In the genomic region with DNA sequence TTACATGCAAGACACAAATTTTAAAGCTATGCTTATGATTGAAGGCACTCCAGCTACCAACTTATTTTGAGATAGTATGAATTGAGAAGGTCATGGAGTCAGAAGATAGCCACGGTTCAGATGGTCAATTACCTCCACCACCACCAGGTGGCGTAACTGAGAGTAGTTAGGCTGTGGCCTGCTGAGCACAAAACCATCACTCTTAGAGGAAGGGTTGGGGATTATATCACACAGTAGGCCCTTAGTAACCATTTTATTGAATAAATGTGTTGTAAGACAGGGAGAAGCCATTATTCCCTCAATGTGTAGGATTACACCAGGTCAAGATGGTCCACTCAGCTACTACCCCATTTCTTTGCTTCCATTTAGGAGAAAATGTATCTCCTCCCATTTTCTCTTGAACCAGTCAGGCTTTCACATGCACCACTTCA, we compare ENCODE assay signal across 8 cellular contexts. TPM values are rescaled to one million over a fixed set of nuclear protein-coding genes. Genes with fewer than 3 reads are reported as not detected.
DNase-seq lines count a peak whose midpoint lies in the region; TF ChIP-seq lines count a peak whose summit lies in the region.

No MANE protein-coding gene starts in this region.

- H3K9me3 ChIP-seq in GM23248 (ENCODE audit: low read depth) (no peaks in the 10 kb centered on the region), MM.1S (replicated peaks; ENCODE audit: insufficient read depth, low read length) (no peaks in the 10 kb centered on the region)

- H3K9ac ChIP-seq in GM23248 (no peak overlapping the region), MM.1S (ENCODE audit: low read length) (no peak overlapping the region)

- H4K20me1 ChIP-seq in GM23248 (ENCODE audit: insufficient read depth) (no peaks in the 10 kb centered on the region), MM.1S (ENCODE audit: insufficient read depth, low read length) (no peaks in the 10 kb centered on the region)

- H3K79me2 ChIP-seq in GM23248 (ENCODE audit: insufficient read depth) (no peaks in the 10 kb centered on the region), MM.1S (ENCODE audit: low read length) (no peaks in the 10 kb centered on the region)

- H3K27ac ChIP-seq in GM23248: no peak overlapping the region
- H3K27ac ChIP-seq in MM.1S (ENCODE audit: low read length): no peak overlapping the region

- H3K4me2 ChIP-seq in GM23248 (ENCODE audit: unreplicated experiment) (no peak overlapping the region), MM.1S (ENCODE audit: low read depth, low read length) (no peak overlapping the region)

- H2AFZ ChIP-seq in GM23248 (no peak overlapping the region), MM.1S (ENCODE audit: low read length) (no peak overlapping the region)

- no peaks in the 10 kb centered on the region for H3K27me3 ChIP-seq in GM23248 (replicated peaks; ENCODE audit: insufficient read depth)
- no peaks in the 10 kb centered on the region for H3K27me3 ChIP-seq in MM.1S (replicated peaks; ENCODE audit: insufficient read depth, low read length)

- WGBS in GM23248 (ENCODE audit: low coverage in 1 of 2, low lambda C conversion rate in 2 of 2, missing lambda C conversion rate in 2 of 2), 2 experiments: 8 to 13% methylated on average over 2 of the region's 2 CpGs

- H3K27ac Mint-ChIP-seq in T-helper 2 cell treated with Interferon-gamma antibody and Interleukin-4, amounts not matched to agents 5 μg/mL and 100 μg/mL, for 36 hours: no peak overlapping the region

- H3K4me3 ChIP-seq in GM23248 (no peak overlapping the region), MM.1S (ENCODE audit: low read length) (no peak overlapping the region), astrocyte of the cerebellum (ENCODE audit: low read depth, low read length) (no peak overlapping the region)

- H3F3A ChIP-seq in GM23248 (ENCODE audit: insufficient read depth) (no peaks in the 10 kb centered on the region), MM.1S (ENCODE audit: insufficient read depth, low read length) (no peaks in the 10 kb centered on the region)

- no peaks in the 10 kb centered on the region; the same call in 1 of the 2 replicates for H3K36me3 ChIP-seq in GM23248 (ENCODE audit: low read depth)
- H3K36me3 ChIP-seq in MM.1S (replicated peaks; ENCODE audit: insufficient read depth, low read length): no peaks in the 10 kb centered on the region

- H3K9me3 Mint-ChIP-seq in T-helper 2 cell treated with Interferon-gamma antibody and Interleukin-4, amounts not matched to agents 5 μg/mL and 100 μg/mL, for 36 hours: no peaks in the 10 kb centered on the region

- in situ Hi-C loops in GM23248 (cut with MboI): no loop called here
- in situ Hi-C loops in astrocyte of the cerebellum (cut with HindIII; ENCODE audit: low sequenced_read_pairs): no loop called here

- TF ChIP-seq CTCF in MM.1S (IDR thresholded peaks at IDR 0.05; ENCODE audit: low read length): peak; percentile 89
- TF ChIP-seq CTCF in astrocyte of the cerebellum (IDR thresholded peaks at IDR 0.05; ENCODE audit: low read depth, low read length, missing control alignments): peak; percentile 83

- H3K4me3 Mint-ChIP-seq in T-helper 2 cell treated with Interferon-gamma antibody and Interleukin-4, amounts not matched to agents 5 μg/mL and 100 μg/mL, for 36 hours: no peak overlapping the region

- peaks cover 3% of the 10 kb centered on the region for H3K4me1 Mint-ChIP-seq in T-helper 2 cell treated with Interferon-gamma antibody and Interleukin-4, amounts not matched to agents 5 μg/mL and 100 μg/mL, for 36 hours (ENCODE audit: low read depth)

- H3K9me2 ChIP-seq in GM23248 (ENCODE audit: insufficient read depth) (no peaks in the 10 kb centered on the region), MM.1S (replicated peaks; ENCODE audit: insufficient read depth, low read length) (no peaks in the 10 kb centered on the region)

- peaks cover 4% of the 10 kb centered on the region; the same call in 1 of the 2 replicates for H3K4me1 ChIP-seq in GM23248 (ENCODE audit: insufficient read depth)
- H3K4me1 ChIP-seq in MM.1S (ENCODE audit: low read length): no peaks in the 10 kb centered on the region

- no peaks in the 10 kb centered on the region for H3K27me3 Mint-ChIP-seq in T-helper 2 cell treated with Interferon-gamma antibody and Interleukin-4, amounts not matched to agents 5 μg/mL and 100 μg/mL, for 36 hours (ENCODE audit: low read depth)

- peaks cover 16% of the 10 kb centered on the region for H3K36me3 Mint-ChIP-seq in T-helper 2 cell treated with Interferon-gamma antibody and Interleukin-4, amounts not matched to agents 5 μg/mL and 100 μg/mL, for 36 hours (ENCODE audit: low read depth)

- DNase-seq in GF-D8 (lab: John Stamatoyannopoulos, UW) (peak; percentile 2), GM23248 (peak; percentile 69), MM.1S (peak; percentile 72), astrocyte of the cerebellum (ENCODE audit: low read depth) (peak; percentile 26), iPS-NIHi7 (ENCODE audit: extremely low spot score) (peak; percentile 73), NCI-H187 treated with DMSO at 0.1 percent for 48 hours (lab: John Stamatoyannopoulos, UW) (no peak)
- peak; percentile 46 for DNase-seq in T-helper 2 cell treated with Interferon-gamma antibody and Interleukin-4, amounts not matched to agents 5 μg/mL and 100 μg/mL, for 36 hours (ENCODE audit: low spot score)
- DNase-seq in stimulated activated CD4-positive, alpha-beta T cell treated with anti-CD3 and anti-CD28 coated beads, Interleukin-1b, Interleukin-23, amount 100 ng/mL, for 48 hours: peak; percentile 71

RNA-seq across cellular contexts. Expression of gene KLHL41, which starts 18.8 kb away (rescaled TPM):
- 0.11 and 0.13 TPM in 2 replicates for total RNA-seq in GM23248 (2014; rRNA removed; shearing (Covaris generic))
- polyA plus RNA-seq in GM23248 (2016; fragmentation: Nextera tagmentation; extraction: Ambion mirVana): 0.11 TPM in 1 of 2 replicates, not detected in the other

RNA-seq across cellular contexts. Expression of gene FASTKD1, which starts 45.4 kb away (rescaled TPM):
- total RNA-seq in GM23248 (2014; rRNA removed; shearing (Covaris generic)): 13.3 and 18.8 TPM in 2 replicates
- 15.7 and 17.7 TPM in 2 replicates for polyA plus RNA-seq in GM23248 (2016; fragmentation: Nextera tagmentation; extraction: Ambion mirVana)

RNA-seq across cellular contexts. Expression of gene BBS5, which starts 49.0 kb away (rescaled TPM):
- total RNA-seq in GM23248 (2014; rRNA removed; shearing (Covaris generic)): 7.0 and 8.0 TPM in 2 replicates
- polyA plus RNA-seq in GM23248 (2016; fragmentation: Nextera tagmentation; extraction: Ambion mirVana): 2.8 and 4.5 TPM in 2 replicates

RNA-seq across cellular contexts. Expression of gene PPIG, which starts 55.9 kb away (rescaled TPM):
- 23.0 and 28.2 TPM in 2 replicates for total RNA-seq in GM23248 (2014; rRNA removed; shearing (Covaris generic))
- polyA plus RNA-seq in GM23248 (2016; fragmentation: Nextera tagmentation; extraction: Ambion mirVana): 51.3 and 60.5 TPM in 2 replicates
